6 cellular contexts compared by ENCODE assay signal in the genomic region with DNA sequence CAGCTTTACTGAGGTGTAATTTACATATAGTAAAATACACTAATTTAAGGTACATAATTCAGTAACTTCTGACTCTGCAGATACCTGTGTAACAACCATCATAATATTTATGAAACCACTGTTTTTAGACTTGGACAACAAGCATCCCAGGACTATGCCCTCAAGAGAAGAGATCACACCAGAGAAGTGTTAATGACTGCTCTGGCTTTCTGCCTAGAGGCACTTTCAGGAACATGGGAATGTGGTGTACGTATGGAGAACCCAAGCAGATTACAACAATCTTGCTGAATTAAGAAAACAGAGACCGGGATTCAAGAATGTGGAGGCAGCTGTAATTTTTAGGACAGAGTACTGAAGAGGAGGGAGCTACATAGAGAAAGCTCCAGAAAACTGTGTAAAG.
"Had no signal": no experiment of that assay in that cellular context is flagged by ENCODE, and none has a peak within 500 bp of the region (broad histone marks: within the 10 kb centered on the region; RNA-seq: fewer than 3 reads in every experiment).

No MANE protein-coding gene starts in this region.

- H2AFZ ChIP-seq: GM23338 had no signal

- ATAC-seq: GM23338, HCT116, HepG2 had no signal

- H3K4me3 ChIP-seq: GM23338 had no signal

- H3K4me2 ChIP-seq: GM23338 had no signal

- DNase-seq: H9, HFFc6 had no signal

- H3K27ac ChIP-seq: HL-60 had no signal
